Comparison of ENCODE assay signal across 8 cellular contexts in the genomic region with DNA sequence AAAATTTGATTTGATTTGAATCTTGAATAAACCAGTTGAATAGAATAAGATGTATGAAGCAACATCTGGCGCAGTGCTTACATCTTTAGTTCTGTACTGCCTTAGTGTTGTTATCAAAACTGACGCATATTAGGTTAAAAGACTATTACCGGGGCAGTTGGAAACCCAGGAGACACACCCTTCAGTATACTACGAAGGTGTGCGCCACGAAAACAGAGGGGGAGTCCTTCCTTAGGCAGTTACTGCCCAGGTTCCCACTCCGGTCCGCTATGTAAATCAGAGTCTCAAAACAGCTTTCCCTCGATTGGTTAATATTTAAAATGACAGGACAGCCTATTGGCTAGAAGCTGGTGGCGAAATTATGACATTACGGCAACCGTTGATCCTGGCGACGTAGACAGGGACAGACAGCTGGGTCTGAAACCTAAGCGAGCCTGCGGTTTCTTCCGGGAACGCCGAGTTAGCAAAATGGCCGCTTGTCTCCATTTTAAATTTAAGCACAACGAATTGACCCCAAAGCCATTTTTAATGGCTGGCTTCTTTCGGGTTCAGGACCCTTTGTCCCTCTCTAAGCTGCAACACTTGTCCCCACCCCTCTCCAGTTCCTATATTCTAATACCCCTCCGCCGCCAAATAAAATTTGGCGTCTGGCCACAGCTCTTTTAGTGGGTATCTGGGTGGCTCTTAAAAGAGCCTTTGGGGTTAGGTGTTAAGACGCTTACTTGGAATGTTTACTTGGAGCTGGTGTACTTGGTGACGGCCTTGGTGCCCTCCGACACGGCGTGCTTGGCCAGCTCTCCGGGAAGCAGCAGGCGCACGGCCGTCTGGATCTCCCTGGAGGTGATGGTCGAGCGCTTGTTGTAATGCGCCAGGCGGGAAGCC. TPM values are rescaled to one million over a fixed set of nuclear protein-coding genes. Genes with fewer than 3 reads are reported as not detected.
DNase-seq lines count a peak whose midpoint lies in the region; ATAC-seq lines count a peak whose summit lies in the region.

No MANE protein-coding gene starts in this region.

- H3K4me3 Mint-ChIP-seq in dendritic cell treated with granulocyte-macrophage colony-stimulating factor and Interleukin-4, amounts not matched to agents 40 ng/mL and 50 ng/mL, for 4 days, result peak overlapping the region; percentile 95

- intact Hi-C loops in dendritic cell treated with granulocyte-macrophage colony-stimulating factor and Interleukin-4, amounts not matched to agents 40 ng/mL and 50 ng/mL, for 4 days (cut with micrococcal nuclease), result loop anchor here (1.0 to 5.0 kb wide), 3 partner anchors 20 to 1009 kb away; a partner anchor contains a TSS

- H3K27me3 Mint-ChIP-seq in dendritic cell treated with granulocyte-macrophage colony-stimulating factor and Interleukin-4, amounts not matched to agents 40 ng/mL and 50 ng/mL, for 4 days, result no peaks in the 10 kb centered on the region

- peak; percentile 53 for ATAC-seq in GM19351 (IDR thresholded peaks at IDR 0.05; ENCODE audit: unreplicated experiment)
- peak; percentile 53 for ATAC-seq in HG03521 (IDR thresholded peaks at IDR 0.05; ENCODE audit: unreplicated experiment)
- peak; percentile 70 for ATAC-seq in left lobe of liver

- DNase-seq in C1 segment of cervical spinal cord (lab: John Stamatoyannopoulos, UW) (peak; percentile 40 to 98 (median 88)), NCI-H748 (lab: John Stamatoyannopoulos, UW; ENCODE audit: unreplicated experiment) (peak; percentile 100), left lobe of liver (ENCODE audit: low spot score) (peak; percentile 96)
- DNase-seq in activated CD4-positive, alpha-beta T cell treated with anti-CD3 and anti-CD28 coated beads, Interleukin-2, amount 50 U/mL, for 24 hours (ENCODE audit: low read depth in 1 of 2, low spot score in 1 of 2), result peak; percentile 80 to 97
- peak; percentile 85 to 94 for DNase-seq in stimulated activated CD4-positive, alpha-beta T cell treated with anti-CD3 and anti-CD28 coated beads, Interleukin-2, amount 100 ng/mL, for 24 hours

- H3K9me3 Mint-ChIP-seq in dendritic cell treated with granulocyte-macrophage colony-stimulating factor and Interleukin-4, amounts not matched to agents 40 ng/mL and 50 ng/mL, for 4 days, result peaks cover 8% of the 10 kb centered on the region

- H3K36me3 Mint-ChIP-seq in dendritic cell treated with granulocyte-macrophage colony-stimulating factor and Interleukin-4, amounts not matched to agents 40 ng/mL and 50 ng/mL, for 4 days (ENCODE audit: low read depth), result peaks cover 55% of the 10 kb centered on the region

- H3K27ac Mint-ChIP-seq in dendritic cell treated with granulocyte-macrophage colony-stimulating factor and Interleukin-4, amounts not matched to agents 40 ng/mL and 50 ng/mL, for 4 days, result peak overlapping the region; percentile 100

- peaks cover 23% of the 10 kb centered on the region for H3K4me1 Mint-ChIP-seq in dendritic cell treated with granulocyte-macrophage colony-stimulating factor and Interleukin-4, amounts not matched to agents 40 ng/mL and 50 ng/mL, for 4 days (ENCODE audit: low read depth)

RNA-seq across cellular contexts. Expression of a gene that starts 35.8 kb away (rescaled TPM):
- total RNA-seq in left lobe of liver, result 14.1 TPM

Comparison
In these comparisons a context has a peak if more than half of its experiments do, and no peak if none do; other contexts are left out.
1. Peak in every context shown above with its lines: DNase-seq and ATAC-seq.